In the genomic region with DNA sequence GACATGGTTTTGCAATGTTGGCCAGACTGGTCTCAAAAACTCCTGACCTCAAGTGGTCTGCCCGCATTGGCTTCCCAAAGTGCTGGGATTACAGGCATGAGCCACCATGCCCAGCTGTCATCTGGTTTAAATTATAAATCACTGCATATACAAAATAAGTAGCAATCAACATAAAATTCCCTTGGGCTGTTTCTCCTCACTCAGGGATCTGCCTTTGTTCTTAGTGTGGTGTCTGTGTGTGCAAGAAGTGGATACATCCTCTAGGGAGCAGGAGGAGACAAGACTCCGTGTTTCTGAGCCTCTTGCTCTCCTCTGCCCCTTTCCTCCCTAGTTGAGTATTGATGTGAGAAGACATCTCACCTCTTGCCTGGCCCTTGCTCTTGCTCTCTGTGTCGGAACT, we compare ENCODE assay signal across 14 cellular contexts.
DNase-seq lines count a peak whose midpoint lies in the region; ATAC-seq and TF ChIP-seq lines count a peak whose summit lies in the region.
"Had no signal": no experiment of that assay in that cellular context is flagged by ENCODE, and none has a peak within 500 bp of the region (broad histone marks: within the 10 kb centered on the region; RNA-seq: fewer than 3 reads in every experiment).

No MANE protein-coding gene starts in this region.

- H3K36me3 ChIP-seq in breast epithelium (no peaks in the 10 kb centered on the region), endodermal cell (ENCODE audit: control insufficient read depth, insufficient read depth, low read length) (no peaks in the 10 kb centered on the region), colonic mucosa (no peaks in the 10 kb centered on the region)

- H3K4me1 ChIP-seq in breast epithelium = no peaks in the 10 kb centered on the region
- peaks cover 17% of the 10 kb centered on the region for H3K4me1 ChIP-seq in endodermal cell (ENCODE audit: control insufficient read depth, insufficient read depth, low read length)
- H3K4me1 ChIP-seq in colonic mucosa = no peaks in the 10 kb centered on the region

- no peak overlapping the region for H3K27ac Mint-ChIP-seq in MCF 10A (ENCODE audit: low read depth, unreplicated experiment)
- peak overlapping the region; percentile 27 for H3K27ac Mint-ChIP-seq in endodermal cell
- H3K27ac Mint-ChIP-seq: B cell, IgD-negative memory B cell had no signal

- H3K4me1 Mint-ChIP-seq in MCF 10A (ENCODE audit: insufficient read depth, unreplicated experiment) (no peaks in the 10 kb centered on the region), endodermal cell (peaks cover 33% of the 10 kb centered on the region)
- H3K4me1 Mint-ChIP-seq: B cell had no signal

- intact Hi-C loops in MCF 10A (cut with micrococcal nuclease) = no loop called here
- intact Hi-C loops in breast epithelium (cut with DNase I; ENCODE audit: low total_unique reads) = no loop called here
- intact Hi-C loops in colonic mucosa (cut with DNase I) = loop anchor here (5.0 to 10.0 kb wide), 2 partner anchors 99 to 218 kb away; no protein-coding TSS in a partner anchor

- WGBS in endodermal cell (ENCODE audit: insufficient coverage in 1 of 2, insufficient read length in 1 of 2), 2 experiments = 57 to 72% methylated on average over 1 to 3 of the region's 3 CpGs

- H3K9me3 Mint-ChIP-seq in MCF 10A (ENCODE audit: unreplicated experiment) = no peaks in the 10 kb centered on the region
- H3K9me3 Mint-ChIP-seq in endodermal cell = peaks cover 33% of the 10 kb centered on the region
- H3K9me3 Mint-ChIP-seq: IgD-negative memory B cell had no signal

- POLR2A ChIA-PET in MCF 10A (lab: Yijun Ruan, JAX) = interaction anchor here (0.6 kb wide), 1 partner anchor 220 kb away, joined by 3 read pairs; no protein-coding TSS in a partner anchor

- H3K9ac ChIP-seq in endodermal cell (ENCODE audit: extremely low read depth, low read length, poor library complexity, severe bottlenecking) (no peak overlapping the region), colonic mucosa (ENCODE audit: low read depth in 2 of 2, low read length in 2 of 2) (no peak overlapping the region)

- ATAC-seq in GM21825 (IDR thresholded peaks at IDR 0.05; ENCODE audit: unreplicated experiment) = no peak

- H3K4me3 ChIP-seq in breast epithelium (no peak overlapping the region), endodermal cell (ENCODE audit: low read length) (no peak overlapping the region), colonic mucosa (no peak overlapping the region)

- TF ChIP-seq CTCF in MCF 10A (IDR thresholded peaks at IDR 0.05; ENCODE audit: unreplicated experiment) (no peak), breast epithelium (IDR thresholded peaks at IDR 0.05) (no peak), endodermal cell (conservative IDR thresholded peaks at IDR 0.05) (peak; percentile 55), colonic mucosa (IDR thresholded peaks at IDR 0.05) (no peak)

- no peak for TF ChIP-seq POLR2A in breast epithelium (IDR thresholded peaks at IDR 0.05)

- H3K27me3 ChIP-seq in breast epithelium (no peaks in the 10 kb centered on the region), endodermal cell (ENCODE audit: control insufficient read depth, insufficient read depth, low read length, poor library complexity, severe bottlenecking) (no peaks in the 10 kb centered on the region), colonic mucosa (no peaks in the 10 kb centered on the region)

- no peaks in the 10 kb centered on the region for H3K9me3 ChIP-seq in breast epithelium
- H3K9me3 ChIP-seq in endodermal cell (ENCODE audit: control insufficient read depth, low read length) = peaks cover 6% of the 10 kb centered on the region
- H3K9me3 ChIP-seq in colonic mucosa = no peaks in the 10 kb centered on the region

- CTCF ChIA-PET in MCF 10A (lab: Yijun Ruan, JAX) = interaction anchor here (0.6 to 8.5 kb wide), 16 partner anchors 10 to 1848 kb away, joined by 3 to 288 read pairs (median 4); a partner anchor contains a TSS

- H3K27ac ChIP-seq in breast epithelium (no peak overlapping the region), endodermal cell (ENCODE audit: low read depth, low read length) (no peak overlapping the region), colonic mucosa (no peak overlapping the region)

- no peaks in the 10 kb centered on the region for H3K27me3 Mint-ChIP-seq in MCF 10A (ENCODE audit: insufficient read depth, unreplicated experiment)
- H3K27me3 Mint-ChIP-seq in endodermal cell (ENCODE audit: insufficient read depth) = no peaks in the 10 kb centered on the region

- no TSS peak for BruUV-seq in MCF 10A (replicated peaks; lab: Mats Ljungman, UMichigan)

- DNase-seq in MCF 10A (ENCODE audit: unreplicated experiment) (peak; percentile 29), breast epithelium (ENCODE audit: low spot score in 2 of 2) (no peak), OCI-M1 (lab: John Stamatoyannopoulos, UW) (peak; percentile 29), endodermal cell (peak; percentile 61), renal cortical epithelial cell (ENCODE audit: low read depth) (peak; percentile 59), colonic mucosa (no peak), germinal center (ENCODE audit: low spot score) (no peak)
- DNase-seq: activated T-cell treated with anti-CD3 and anti-CD28 coated beads, Interleukin-2, amount 50 U/mL, for 1 hour; hypothalamus; naive B cell; T-helper 9 cell had no signal

- H3K4me3 Mint-ChIP-seq in MCF 10A (ENCODE audit: unreplicated experiment) = no peak overlapping the region
- H3K4me3 Mint-ChIP-seq in endodermal cell = no peak overlapping the region
- H3K4me3 Mint-ChIP-seq: B cell, IgD-negative memory B cell had no signal

- H3K36me3 Mint-ChIP-seq in MCF 10A (ENCODE audit: insufficient read depth, unreplicated experiment) (peaks cover 6% of the 10 kb centered on the region), endodermal cell (ENCODE audit: low read depth) (peaks cover 2% of the 10 kb centered on the region)
- H3K36me3 Mint-ChIP-seq: IgD-negative memory B cell, naive B cell had no signal

Comparison
In these comparisons a context has a peak if more than half of its experiments do, and no peak if none do; other contexts are left out.
1. DNase-seq: peak in MCF 10A (single experiment), OCI-M1 (single experiment), endodermal cell (single experiment) and renal cortical epithelial cell (single experiment); none in breast epithelium (0 of 2), colonic mucosa (single experiment) and germinal center (single experiment).